In genomic region chr20:10454135-10454750, GRCh38 we compare ENCODE assay signal across 2 cellular contexts.
TF ChIP-seq lines count a peak whose summit lies in the region.

No MANE protein-coding gene starts in this region.

TF ChIP-seq in HepG2, 621 proteins besides CTCF, POLR2A, EP300 and RAD21:
- TF ChIP-seq ZBTB44 (CRISPR knock-in tag; IDR thresholded peaks at IDR 0.05) (no peak), MNT (IDR thresholded peaks at IDR 0.05) (no peak), CENPT (CRISPR knock-in tag; IDR thresholded peaks at IDR 0.05; ENCODE audit: low read depth) (no peak), ATF2 (CRISPR knock-in tag; IDR thresholded peaks at IDR 0.05) (no peak), PRDM15 (CRISPR knock-in tag; IDR thresholded peaks at IDR 0.05) (no peak), REXO4 (CRISPR knock-in tag; IDR thresholded peaks at IDR 0.05; ENCODE audit: borderline replicate concordance) (no peak), SALL1 (CRISPR knock-in tag; IDR thresholded peaks at IDR 0.05) (no peak), SMYD3 (CRISPR knock-in tag; IDR thresholded peaks at IDR 0.05) (0 out of 2 replicates have a peak, but pooled peaks have one; percentile 22), TCF7L2 (IDR thresholded peaks at IDR 0.05; ENCODE audit: low read depth, low read length) (no peak)

TF ChIP-seq in WTC11, 78 proteins besides CTCF, POLR2A, EP300 and RAD21:
- TF ChIP-seq ZNF512 (CRISPR knock-in tag; IDR thresholded peaks at IDR 0.05; ENCODE audit: borderline replicate concordance) (no peak), ZBTB43 (CRISPR knock-in tag; IDR thresholded peaks at IDR 0.05) (no peak), ATF6 (CRISPR knock-in tag; IDR thresholded peaks at IDR 0.05) (no peak), ZNF396 (CRISPR knock-in tag; IDR thresholded peaks at IDR 0.05; ENCODE audit: borderline replicate concordance) (no peak), PRDM15 (CRISPR knock-in tag; IDR thresholded peaks at IDR 0.05) (no peak), ATF3 (CRISPR knock-in tag; conservative IDR thresholded peaks at IDR 0.05) (no peak), PREB (CRISPR knock-in tag; IDR thresholded peaks at IDR 0.05; ENCODE audit: borderline replicate concordance) (no peak), SMAD4 (CRISPR knock-in tag; IDR thresholded peaks at IDR 0.05) (no peak), MAX (CRISPR knock-in tag; IDR thresholded peaks at IDR 0.05) (no peak), ZMAT4 (CRISPR knock-in tag; IDR thresholded peaks at IDR 0.05) (no peak), IRF2 (CRISPR knock-in tag; IDR thresholded peaks at IDR 0.05; ENCODE audit: borderline replicate concordance, low read depth) (no peak)
